In genomic region chr7:2131791-2132190, GRCh38 we compare ENCODE assay signal across 26 cellular contexts.
"Had no signal": no experiment of that assay in that cellular context is flagged by ENCODE, and none has a peak within 500 bp of the region (broad histone marks: within the 10 kb centered on the region; RNA-seq: fewer than 3 reads in every experiment).

No MANE protein-coding gene starts in this region.

- H3K9ac ChIP-seq: KMS-11 had no signal

- H3K4me3 ChIP-seq: K562, SJCRH30 had no signal

- H3K4me2 ChIP-seq: KMS-11 had no signal

- H3K27me3 ChIP-seq: SJCRH30 had no signal

- H3K9me3 Mint-ChIP-seq: IgD-negative memory B cell had no signal

- H3K27ac ChIP-seq: HL-60, KMS-11, RWPE1, SJCRH30 had no signal

- H3K4me3 Mint-ChIP-seq: IgD-negative memory B cell had no signal

- H3K36me3 ChIP-seq: SJCRH30 had no signal

- DNase-seq: Kasumi-1, MM.1S, NCI-H1092 treated with DMSO at 0.1 percent for 48 hours, NCI-H1436, NCI-H187, NCI-H2029, NCI-H2081 treated with DMSO at 0.1 percent for 48 hours, NCI-H2171, NCI-H226, NCI-H446, NCI-H510A, NCI-H524 treated with DMSO at 0.1 percent for 48 hours, NCI-H69, NCI-H774, PC-3, SHP77 treated with DMSO at 0.1 percent for 48 hours, SJCRH30, T-helper 1 cell had no signal

- ATAC-seq: K562, Panc1, PC-3, SK-N-SH treated with all-trans-retinoic acid at 6 μM for 48 hours had no signal

- FAIRE-seq: HTR-8/SVneo, K562 had no signal

- H3K27me3 Mint-ChIP-seq: IgD-negative memory B cell had no signal

- H3K9me3 ChIP-seq: SJCRH30 had no signal
